1 cellular context compared by ENCODE assay signal in the genomic region with DNA sequence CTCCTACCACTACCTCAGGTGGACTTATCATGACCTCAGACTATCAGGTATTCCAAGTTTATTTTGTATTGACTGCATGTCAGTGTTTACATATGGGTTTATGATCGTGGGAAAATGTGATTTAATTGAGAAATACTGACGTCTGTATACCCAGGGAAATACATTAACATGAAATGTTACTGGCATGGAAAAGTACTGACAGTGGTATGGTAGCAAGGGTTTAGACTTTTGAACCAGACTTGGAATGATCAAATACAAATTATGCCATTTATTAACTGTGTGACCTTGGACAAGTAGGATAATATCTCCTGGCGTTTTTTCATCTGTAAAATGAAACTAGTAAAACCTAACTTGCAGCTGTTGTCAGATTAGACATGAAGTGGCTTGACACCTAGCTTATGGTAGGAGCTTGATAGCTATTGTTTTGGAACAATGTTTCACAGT.
TF ChIP-seq lines count a peak whose summit lies in the region.

No MANE protein-coding gene starts in this region.

TF ChIP-seq in HepG2, 621 proteins besides CTCF, POLR2A, EP300 and RAD21 (continued from another document):
- TF ChIP-seq, protein P1, sequence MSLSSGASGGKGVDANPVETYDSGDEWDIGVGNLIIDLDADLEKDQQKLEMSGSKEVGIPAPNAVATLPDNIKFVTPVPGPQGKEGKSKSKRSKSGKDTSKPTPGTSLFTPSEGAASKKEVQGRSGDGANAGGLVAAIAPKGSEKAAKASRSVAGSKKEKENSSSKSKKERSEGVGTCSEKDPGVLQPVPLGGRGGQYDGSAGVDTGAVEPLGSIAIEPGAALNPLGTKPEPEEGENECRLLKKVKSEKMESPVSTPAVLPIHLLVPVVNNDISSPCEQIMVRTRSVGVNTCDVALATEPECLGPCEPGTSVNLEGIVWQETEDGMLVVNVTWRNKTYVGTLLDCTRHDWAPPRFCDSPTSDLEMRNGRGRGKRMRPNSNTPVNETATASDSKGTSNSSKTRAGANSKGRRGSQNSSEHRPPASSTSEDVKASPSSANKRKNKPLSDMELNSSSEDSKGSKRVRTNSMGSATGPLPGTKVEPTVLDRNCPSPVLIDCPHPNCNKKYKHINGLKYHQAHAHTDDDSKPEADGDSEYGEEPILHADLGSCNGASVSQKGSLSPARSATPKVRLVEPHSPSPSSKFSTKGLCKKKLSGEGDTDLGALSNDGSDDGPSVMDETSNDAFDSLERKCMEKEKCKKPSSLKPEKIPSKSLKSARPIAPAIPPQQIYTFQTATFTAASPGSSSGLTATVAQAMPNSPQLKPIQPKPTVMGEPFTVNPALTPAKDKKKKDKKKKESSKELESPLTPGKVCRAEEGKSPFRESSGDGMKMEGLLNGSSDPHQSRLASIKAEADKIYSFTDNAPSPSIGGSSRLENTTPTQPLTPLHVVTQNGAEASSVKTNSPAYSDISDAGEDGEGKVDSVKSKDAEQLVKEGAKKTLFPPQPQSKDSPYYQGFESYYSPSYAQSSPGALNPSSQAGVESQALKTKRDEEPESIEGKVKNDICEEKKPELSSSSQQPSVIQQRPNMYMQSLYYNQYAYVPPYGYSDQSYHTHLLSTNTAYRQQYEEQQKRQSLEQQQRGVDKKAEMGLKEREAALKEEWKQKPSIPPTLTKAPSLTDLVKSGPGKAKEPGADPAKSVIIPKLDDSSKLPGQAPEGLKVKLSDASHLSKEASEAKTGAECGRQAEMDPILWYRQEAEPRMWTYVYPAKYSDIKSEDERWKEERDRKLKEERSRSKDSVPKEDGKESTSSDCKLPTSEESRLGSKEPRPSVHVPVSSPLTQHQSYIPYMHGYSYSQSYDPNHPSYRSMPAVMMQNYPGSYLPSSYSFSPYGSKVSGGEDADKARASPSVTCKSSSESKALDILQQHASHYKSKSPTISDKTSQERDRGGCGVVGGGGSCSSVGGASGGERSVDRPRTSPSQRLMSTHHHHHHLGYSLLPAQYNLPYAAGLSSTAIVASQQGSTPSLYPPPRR (CRISPR knock-in tag; IDR thresholded peaks at IDR 0.05; ENCODE audit: borderline replicate concordance) = no peak
- TF ChIP-seq ZBTB7A (CRISPR knock-in tag; IDR thresholded peaks at IDR 0.05) = no peak
- no peak for TF ChIP-seq SUZ12 (IDR thresholded peaks at IDR 0.05; ENCODE audit: low read depth, low read length)
- peak; percentile 27; the same call in 1 of the 2 replicates for TF ChIP-seq NCOR1 (IDR thresholded peaks at IDR 0.05; ENCODE audit: borderline replicate concordance, low read length)
- TF ChIP-seq HDAC2 (CRISPR knock-in tag; IDR thresholded peaks at IDR 0.05) = no peak
TF ChIP-seq in HepG2: peak in this region for 9.
